8 cellular contexts compared by ENCODE assay signal in genomic region chr3:50347187-50347813, GRCh38. TPM values are rescaled to one million over a fixed set of nuclear protein-coding genes. Genes with fewer than 3 reads are reported as not detected.
DNase-seq lines count a peak whose midpoint lies in the region; ATAC-seq and TF ChIP-seq lines count a peak whose summit lies in the region.

No MANE protein-coding gene starts in this region.

- TF ChIP-seq POLR2A in vagina (IDR thresholded peaks at IDR 0.05), result no peak

- peak; percentile 60 for TF ChIP-seq CTCF in GM12874 (IDR thresholded peaks at IDR 0.05; ENCODE audit: insufficient read depth, low read depth, low read length)
- TF ChIP-seq CTCF in coronary artery (IDR thresholded peaks at IDR 0.05), result peak; percentile 12
- TF ChIP-seq CTCF in vagina (IDR thresholded peaks at IDR 0.05), result peak in 1 of 3 experiments; percentile 28

- H3K27me3 ChIP-seq in vagina, result no peaks in the 10 kb centered on the region

- H3K4me3 ChIP-seq in coronary artery (no peak overlapping the region), vagina (no peak overlapping the region)

- peak; percentile 14 for ATAC-seq in memory B cell (ENCODE audit: low read depth)
- ATAC-seq in stimulated activated effector memory CD8-positive, alpha-beta T cell treated with anti-CD3 and anti-CD28 coated beads, Interleukin-12 subunit alpha, Interleukin-12 subunit beta, amount 100 ng/mL, for 72 hours, result peak; percentile 5

- H3K4me3 Mint-ChIP-seq in activated CD4-positive, alpha-beta T cell treated with anti-CD3 and anti-CD28 coated beads, Interleukin-2, amount 10 ng/mL, durations not matched to agents 24 days and 14 days, result no peak overlapping the region
- H3K4me3 Mint-ChIP-seq in memory B cell, result no peak overlapping the region
- no peak overlapping the region for H3K4me3 Mint-ChIP-seq in stimulated activated effector memory CD8-positive, alpha-beta T cell treated with anti-CD3 and anti-CD28 coated beads, Interleukin-12 subunit alpha, Interleukin-12 subunit beta, amount 100 ng/mL, for 72 hours

- H3K4me1 ChIP-seq in vagina, result peaks cover 41% of the 10 kb centered on the region

- peaks cover 44% of the 10 kb centered on the region for H3K4me1 Mint-ChIP-seq in activated CD4-positive, alpha-beta T cell treated with anti-CD3 and anti-CD28 coated beads, Interleukin-2, amount 10 ng/mL, durations not matched to agents 24 days and 14 days
- peaks cover 37% of the 10 kb centered on the region for H3K4me1 Mint-ChIP-seq in memory B cell
- peaks cover 81% of the 10 kb centered on the region for H3K4me1 Mint-ChIP-seq in stimulated activated effector memory CD8-positive, alpha-beta T cell treated with anti-CD3 and anti-CD28 coated beads, Interleukin-12 subunit alpha, Interleukin-12 subunit beta, amount 100 ng/mL, for 72 hours

- no peaks in the 10 kb centered on the region for H3K9me3 ChIP-seq in vagina

- H3K27ac ChIP-seq in coronary artery (no peak overlapping the region), vagina (no peak overlapping the region)

- peaks cover 0 to 8% of the 10 kb centered on the region in 2 donors for H3K36me3 ChIP-seq in vagina

- H3K36me3 Mint-ChIP-seq in activated CD4-positive, alpha-beta T cell treated with anti-CD3 and anti-CD28 coated beads, Interleukin-2, amount 10 ng/mL, durations not matched to agents 24 days and 14 days (ENCODE audit: low read depth), result peaks cover 26% of the 10 kb centered on the region
- no peaks in the 10 kb centered on the region for H3K36me3 Mint-ChIP-seq in memory B cell
- H3K36me3 Mint-ChIP-seq in stimulated activated effector memory CD8-positive, alpha-beta T cell treated with anti-CD3 and anti-CD28 coated beads, Interleukin-12 subunit alpha, Interleukin-12 subunit beta, amount 100 ng/mL, for 72 hours, result peaks cover 59% of the 10 kb centered on the region

- H3K9me3 Mint-ChIP-seq in activated CD4-positive, alpha-beta T cell treated with anti-CD3 and anti-CD28 coated beads, Interleukin-2, amount 10 ng/mL, durations not matched to agents 24 days and 14 days, result no peaks in the 10 kb centered on the region
- H3K9me3 Mint-ChIP-seq in memory B cell, result no peaks in the 10 kb centered on the region
- no peaks in the 10 kb centered on the region for H3K9me3 Mint-ChIP-seq in stimulated activated effector memory CD8-positive, alpha-beta T cell treated with anti-CD3 and anti-CD28 coated beads, Interleukin-12 subunit alpha, Interleukin-12 subunit beta, amount 100 ng/mL, for 72 hours

- intact Hi-C loops in activated CD4-positive, alpha-beta T cell treated with anti-CD3 and anti-CD28 coated beads, Interleukin-2, amount 10 ng/mL, durations not matched to agents 24 days and 14 days (cut with micrococcal nuclease), result loop anchor here (1.0 kb wide), 1 partner anchor 195 kb away; no protein-coding TSS in a partner anchor
- intact Hi-C loops in vagina (cut with DNase I), result no loop called here

- no peaks in the 10 kb centered on the region for H3K27me3 Mint-ChIP-seq in activated CD4-positive, alpha-beta T cell treated with anti-CD3 and anti-CD28 coated beads, Interleukin-2, amount 10 ng/mL, durations not matched to agents 24 days and 14 days
- H3K27me3 Mint-ChIP-seq in memory B cell, result no peaks in the 10 kb centered on the region

- DNase-seq in A172 (ENCODE audit: low spot score) (peak; percentile 68), NCI-H510A (lab: John Stamatoyannopoulos, UW) (peak; percentile 42), coronary artery (ENCODE audit: low spot score) (no peak), memory B cell (ENCODE audit: low spot score in 2 of 2) (peak; percentile 60 to 70), vagina (ENCODE audit: extremely low spot score in 2 of 2) (no peak)
- DNase-seq in activated CD4-positive, alpha-beta T cell treated with anti-CD3 and anti-CD28 coated beads, Interleukin-2, amount 10 ng/mL, durations not matched to agents 24 days and 14 days, result peak; percentile 91
- peak; percentile 51 to 80 for DNase-seq in stimulated activated effector memory CD8-positive, alpha-beta T cell treated with anti-CD3 and anti-CD28 coated beads, Interleukin-12 subunit alpha, Interleukin-12 subunit beta, amount 100 ng/mL, for 72 hours (ENCODE audit: low spot score in 2 of 2)

- H3K27ac Mint-ChIP-seq in activated CD4-positive, alpha-beta T cell treated with anti-CD3 and anti-CD28 coated beads, Interleukin-2, amount 10 ng/mL, durations not matched to agents 24 days and 14 days, result no peak overlapping the region
- H3K27ac Mint-ChIP-seq in memory B cell, result no peak overlapping the region
- H3K27ac Mint-ChIP-seq in stimulated activated effector memory CD8-positive, alpha-beta T cell treated with anti-CD3 and anti-CD28 coated beads, Interleukin-12 subunit alpha, Interleukin-12 subunit beta, amount 100 ng/mL, for 72 hours, result no peak overlapping the region

RNA-seq across cellular contexts. Expression of gene ZMYND10, which starts 1.8 kb away (rescaled TPM):
- 0.09 and 0.62 TPM in 2 replicates for total RNA-seq in A172 (2014; rRNA removed; shearing (Covaris generic))
- 1.2 and 1.3 TPM in 2 replicates for total RNA-seq in activated CD4-positive, alpha-beta T cell treated with anti-CD3 and anti-CD28 coated beads, Interleukin-2, amount 10 ng/mL, durations not matched to agents 24 days and 14 days
- 0.74 TPM for total RNA-seq in vagina

RNA-seq across cellular contexts. Expression of gene NPRL2, which starts 3.3 kb away (rescaled TPM):
- total RNA-seq in A172 (2014; rRNA removed; shearing (Covaris generic)), result 23.1 and 24.8 TPM in 2 replicates
- total RNA-seq in activated CD4-positive, alpha-beta T cell treated with anti-CD3 and anti-CD28 coated beads, Interleukin-2, amount 10 ng/mL, durations not matched to agents 24 days and 14 days, result 38.1 and 43.0 TPM in 2 replicates
- total RNA-seq in vagina, result 17.2 TPM

RNA-seq across cellular contexts. Expression of gene CYB561D2, which starts 3.4 kb away (rescaled TPM):
- 46.9 and 53.7 TPM in 2 replicates for total RNA-seq in A172 (2014; rRNA removed; shearing (Covaris generic))
- 23.9 and 27.0 TPM in 2 replicates for total RNA-seq in activated CD4-positive, alpha-beta T cell treated with anti-CD3 and anti-CD28 coated beads, Interleukin-2, amount 10 ng/mL, durations not matched to agents 24 days and 14 days
- total RNA-seq in vagina, result 11.5 TPM

RNA-seq across cellular contexts. Expression of gene RASSF1, which starts 6.7 kb away (rescaled TPM):
- 12.9 and 16.9 TPM in 2 replicates for total RNA-seq in A172 (2014; rRNA removed; shearing (Covaris generic))
- 68.3 and 68.8 TPM in 2 replicates for total RNA-seq in activated CD4-positive, alpha-beta T cell treated with anti-CD3 and anti-CD28 coated beads, Interleukin-2, amount 10 ng/mL, durations not matched to agents 24 days and 14 days
- 69.0 TPM for total RNA-seq in vagina

RNA-seq across cellular contexts. Expression of gene TMEM115, which starts 12.0 kb away (rescaled TPM):
- total RNA-seq in A172 (2014; rRNA removed; shearing (Covaris generic)), result 57.3 and 58.9 TPM in 2 replicates
- 20.3 and 20.5 TPM in 2 replicates for total RNA-seq in activated CD4-positive, alpha-beta T cell treated with anti-CD3 and anti-CD28 coated beads, Interleukin-2, amount 10 ng/mL, durations not matched to agents 24 days and 14 days
- total RNA-seq in vagina, result 51.1 TPM

Comparison
In these comparisons a context has a peak if more than half of its experiments do, and no peak if none do; other contexts are left out.
1. DNase-seq: peak in A172 (single experiment), NCI-H510A (single experiment), activated CD4-positive, alpha-beta T cell treated with anti-CD3 and anti-CD28 coated beads, Interleukin-2, amount 10 ng/mL, durations not matched to agents 24 days and 14 days (single experiment), memory B cell (2 of 2) and stimulated activated effector memory CD8-positive, alpha-beta T cell treated with anti-CD3 and anti-CD28 coated beads, Interleukin-12 subunit alpha, Interleukin-12 subunit beta, amount 100 ng/mL, for 72 hours (2 of 2); none in coronary artery (single experiment) and vagina (0 of 2).